Comparison of ENCODE assay signal across 19 cellular contexts in genomic region chr9:107989099-107989498, GRCh38.
"Had no signal": no experiment of that assay in that cellular context is flagged by ENCODE, and none has a peak within 500 bp of the region (broad histone marks: within the 10 kb centered on the region; RNA-seq: fewer than 3 reads in every experiment).

No MANE protein-coding gene starts in this region.

- H3K4me3 ChIP-seq: cardiac muscle cell, lung, ovary, right lobe of liver, tibial nerve, uterus had no signal

- H3K27me3 ChIP-seq: cardiac muscle cell, ovary, right lobe of liver, tibial nerve, uterus had no signal

- H3K4me1 ChIP-seq: uterus had no signal

- H3K27ac ChIP-seq: cardiac muscle cell, ovary, right lobe of liver had no signal

- H3K36me3 ChIP-seq: cardiac muscle cell, ovary, right lobe of liver, tibial nerve, uterus had no signal

- H3K9me3 ChIP-seq: ovary, right lobe of liver, tibial nerve, uterus had no signal

- DNase-seq: activated B cell treated with CpG ODN at 0.5 μM for 24 hours; activated CD4-positive, alpha-beta T cell treated with anti-CD3 and anti-CD28 coated beads for 48 hours; activated CD8-positive, alpha-beta memory T cell treated with anti-CD3 and anti-CD28 coated beads, Interleukin-2, amount 50 U/mL, for 4 hours; activated CD8-positive, alpha-beta T cell treated with anti-CD3 and anti-CD28 coated beads, Interleukin-2, amount 10 ng/mL, durations not matched to agents 7 days and 5 days; activated gamma-delta T cell treated with Interleukin-2 at 50 U/mL for 16 hours; activated naive CD8-positive, alpha-beta T cell treated with anti-CD3 and anti-CD28 coated beads, Interleukin-2, amount 10 ng/mL, durations not matched to agents 7 days and 5 days; erythroblast; foreskin melanocyte; head of caudate nucleus; midbrain; stimulated activated CD4-positive, alpha-beta T cell treated with anti-CD3 and anti-CD28 coated beads, Interleukin-12 subunit alpha, Interleukin-12 subunit beta, amount 100 ng/mL, for 4 hours; stimulated activated CD4-positive, alpha-beta T cell treated with anti-CD3 and anti-CD28 coated beads, Interleukin-2, amount 100 ng/mL, for 24 hours; T-helper 2 cell had no signal

- ATAC-seq: activated CD8-positive, alpha-beta T cell treated with anti-CD3 and anti-CD28 coated beads, Interleukin-2, amount 10 ng/mL, durations not matched to agents 7 days and 5 days had no signal
